1 cellular context compared by ENCODE assay signal in the genomic region with DNA sequence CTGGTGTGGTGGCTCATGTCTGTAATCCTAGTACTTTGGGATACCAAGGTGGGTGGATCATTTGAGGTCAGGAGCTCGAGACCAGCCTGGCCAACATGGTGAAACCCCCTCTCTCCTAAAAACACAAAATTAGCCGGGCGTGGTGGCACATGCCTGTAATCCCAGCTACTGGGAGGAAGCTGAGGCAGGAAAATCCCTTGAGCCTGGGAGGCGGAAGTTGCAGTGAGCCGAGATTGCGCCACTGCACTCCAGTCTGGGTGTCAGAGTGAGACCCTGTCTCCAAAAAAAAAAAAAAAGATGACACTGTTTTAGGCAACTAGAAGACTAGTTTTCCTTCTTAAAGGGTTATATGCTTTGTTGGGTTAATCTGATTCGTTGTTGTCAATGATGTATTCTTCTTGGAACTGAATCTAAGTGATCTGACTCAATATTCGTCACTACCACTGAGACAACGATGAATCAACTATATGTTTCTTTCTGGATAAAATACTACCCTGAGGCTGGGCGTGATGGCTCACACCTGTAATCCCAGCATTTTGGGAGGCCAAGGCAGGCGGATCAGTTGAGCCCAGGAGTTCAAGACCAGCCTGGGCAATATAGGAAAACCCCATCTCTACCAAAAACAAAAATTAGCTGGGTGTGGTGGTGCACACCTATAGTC.
TF ChIP-seq lines count a peak whose summit lies in the region.

No MANE protein-coding gene starts in this region.

TF ChIP-seq in IMR-90, 13 proteins besides CTCF, POLR2A, EP300 and RAD21:
- TF ChIP-seq CEBPB (IDR thresholded peaks at IDR 0.05; ENCODE audit: low read depth, low read length), result peak; percentile 69
